In the genomic region with DNA sequence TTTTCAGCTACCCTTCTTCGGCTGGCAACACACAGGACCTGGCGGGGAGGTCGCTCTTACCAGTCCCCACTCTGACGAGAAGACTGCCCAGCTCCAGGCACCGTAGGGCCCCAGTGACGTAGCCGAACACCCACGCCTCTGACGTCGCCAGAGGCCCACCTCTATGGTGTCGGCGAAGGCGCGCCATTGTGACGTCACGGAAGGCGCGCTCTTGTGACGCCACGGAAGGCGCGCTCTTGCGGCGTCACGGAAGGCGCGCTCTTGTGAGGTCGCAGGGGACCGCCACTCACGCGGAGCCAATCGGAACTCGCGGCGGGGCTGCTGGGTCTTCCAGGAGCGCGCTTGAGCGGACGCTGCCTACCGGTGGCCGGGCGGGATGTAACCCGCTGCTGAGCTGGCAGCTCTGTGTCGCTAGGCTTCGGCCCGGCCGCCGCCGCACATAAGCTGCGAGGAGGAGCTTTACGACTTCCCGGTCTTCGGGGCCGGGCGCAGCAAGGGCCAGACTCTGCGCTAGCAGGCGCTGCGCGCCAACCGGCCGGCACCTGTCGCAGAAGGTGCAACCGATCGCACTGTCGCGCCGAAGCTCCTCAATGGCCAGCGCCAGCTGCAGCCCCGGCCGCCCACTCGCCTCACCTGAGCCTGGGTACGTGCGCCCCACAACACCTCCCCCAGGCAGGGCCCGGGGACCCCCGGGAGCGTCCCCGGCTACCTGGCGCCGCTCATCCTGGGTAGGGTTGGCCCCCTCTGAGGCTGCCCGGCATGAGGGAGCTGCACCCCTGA, we compare ENCODE assay signal across 8 cellular contexts.
DNase-seq lines count a peak whose midpoint lies in the region; ATAC-seq and TF ChIP-seq lines count a peak whose summit lies in the region.
"Not testable (repeated sequence)": the region's sequence is repeated elsewhere in the genome, so short reads cannot be mapped to it uniquely, and the experiment has no call there.

No MANE protein-coding gene starts in this region.

- intact Hi-C loops in testis (cut with DNase I; ENCODE audit: low total_unique reads), result not testable (repeated sequence)

- TF ChIP-seq CTCF in GM10266 (IDR thresholded peaks at IDR 0.05; ENCODE audit: control insufficient read depth, insufficient read depth, low read depth, missing control alignments); omental fat pad (IDR thresholded peaks at IDR 0.05): not testable (repeated sequence)
- peak in 2 of 3 experiments; percentile 51 to 68 for TF ChIP-seq CTCF in testis (IDR thresholded peaks at IDR 0.05)

- not testable (repeated sequence) for H3K36me3 Mint-ChIP-seq in activated naive CD4-positive, alpha-beta T cell treated with anti-CD3 and anti-CD28 coated beads, Interleukin-2, amount 50 U/mL, for 72 hours

- H3K27me3 ChIP-seq in testis, result not testable (repeated sequence)

- 0 to 1% methylated on average over 12 to 50 of the region's 80 CpGs for WGBS in testis, 2 donors

- H3K4me1 ChIP-seq in testis, result not testable (repeated sequence)

- H3K9me3 ChIP-seq in SK-N-MC (ENCODE audit: low read depth, low read length); testis: not testable (repeated sequence)

- peak; percentile 100 for ATAC-seq in HG02588 (IDR thresholded peaks at IDR 0.05; ENCODE audit: unreplicated experiment)
- ATAC-seq in activated naive CD4-positive, alpha-beta T cell treated with anti-CD3 and anti-CD28 coated beads, Interleukin-2, amount 50 U/mL, for 72 hours, result peak; percentile 100
- ATAC-seq in omental fat pad (ENCODE audit: low FRiP score), result peak; percentile 100

- H3K9me3 Mint-ChIP-seq in activated naive CD4-positive, alpha-beta T cell treated with anti-CD3 and anti-CD28 coated beads, Interleukin-2, amount 50 U/mL, for 72 hours, result not testable (repeated sequence)

- H3K36me3 ChIP-seq in SK-N-MC (ENCODE audit: insufficient read depth, low read length); testis (ENCODE audit: low read depth, missing control alignments): not testable (repeated sequence)

- peak overlapping the region; percentile 81 for H3K9ac ChIP-seq in SK-N-MC (ENCODE audit: insufficient read length)

- not testable (repeated sequence) for TF ChIP-seq POLR2A in testis (IDR thresholded peaks at IDR 0.05)

- DNase-seq in GM10266 (ENCODE audit: extremely low spot score) (peak; percentile 83), NCI-H1048 (lab: John Stamatoyannopoulos, UW) (peak; percentile 80), SK-N-MC (ENCODE audit: low read depth, low spot score) (peak; percentile 44), glomerular visceral epithelial cell (ENCODE audit: extremely low spot score) (peak; percentile 97), omental fat pad (ENCODE audit: low spot score) (peak; percentile 78), testis (peak; percentile 96)
- peak; percentile 94 to 99 for DNase-seq in activated naive CD4-positive, alpha-beta T cell treated with anti-CD3 and anti-CD28 coated beads, Interleukin-2, amount 50 U/mL, for 72 hours (ENCODE audit: low spot score in 2 of 2)

- H3K27ac ChIP-seq in SK-N-MC, result peak overlapping the region; percentile 83
- peak overlapping the region; percentile 77 to 90 for H3K27ac ChIP-seq in testis

- H3K27ac Mint-ChIP-seq in activated naive CD4-positive, alpha-beta T cell treated with anti-CD3 and anti-CD28 coated beads, Interleukin-2, amount 50 U/mL, for 72 hours, result peak overlapping the region; percentile 97

- peak overlapping the region; percentile 78 for H3K4me3 ChIP-seq in SK-N-MC
- H3K4me3 ChIP-seq in testis, result peak overlapping the region; percentile 54 to 83

Comparison
In these comparisons a context has a peak if more than half of its experiments do, and no peak if none do; other contexts are left out.
1. Peak in every context shown above with its lines: DNase-seq, ATAC-seq, H3K4me3 ChIP-seq and H3K27ac ChIP-seq.
2. DNase-seq: peak in every context shown above with its lines; median percentile 97 in glomerular visceral epithelial cell; 96 in activated naive CD4-positive, alpha-beta T cell treated with anti-CD3 and anti-CD28 coated beads, Interleukin-2, amount 50 U/mL, for 72 hours; 96 in testis; 83 in GM10266; 80 in NCI-H1048; 78 in omental fat pad; 44 in SK-N-MC.